ENCODE assay signal across 21 cellular contexts in genomic region chr11:95119361-95120060, GRCh38. TPM values are rescaled to one million over a fixed set of nuclear protein-coding genes. Genes with fewer than 3 reads are reported as not detected.
DNase-seq lines count a peak whose midpoint lies in the region; ATAC-seq and TF ChIP-seq lines count a peak whose summit lies in the region.
"Had no signal": no experiment of that assay in that cellular context is flagged by ENCODE, and none has a peak within 500 bp of the region (broad histone marks: within the 10 kb centered on the region; RNA-seq: fewer than 3 reads in every experiment).

No MANE protein-coding gene starts in this region.

- H3K36me3 ChIP-seq in RWPE2 (ENCODE audit: low read depth) (no peaks in the 10 kb centered on the region), osteoblast (ENCODE audit: insufficient read depth, low read length) (no peaks in the 10 kb centered on the region), endodermal cell (ENCODE audit: control insufficient read depth, insufficient read depth, low read length) (no peaks in the 10 kb centered on the region)
- H3K36me3 ChIP-seq: SJSA1 had no signal

- H3K27ac Mint-ChIP-seq in activated naive CD4-positive, alpha-beta T cell treated with anti-CD3 and anti-CD28 coated beads, Interleukin-2, amount 50 U/mL, for 72 hours: peak overlapping the region in 1 of 2 donors; percentile 72
- no peak overlapping the region for H3K27ac Mint-ChIP-seq in endodermal cell
- H3K27ac Mint-ChIP-seq: mesothelial cell of epicardium; stimulated activated naive B cell treated with anti-CD40 and anti-IgM and Interleukin-4, amounts not matched to agents 10 μg/mL and 1 μg/mL and 100 μg/mL, for 72 hours had no signal

- H3K9ac ChIP-seq in endodermal cell (ENCODE audit: extremely low read depth, low read length, poor library complexity, severe bottlenecking): no peak overlapping the region

- TF ChIP-seq CTCF in RWPE2 (IDR thresholded peaks at IDR 0.05; ENCODE audit: poor library complexity, severe bottlenecking): no peak
- TF ChIP-seq CTCF in osteoblast (IDR thresholded peaks at IDR 0.05; ENCODE audit: extremely low read depth, low read depth, low read length): no peak
- TF ChIP-seq CTCF in endodermal cell (conservative IDR thresholded peaks at IDR 0.05): no peak

- peaks cover 0 to 6% of the 10 kb centered on the region in 2 donors for H3K36me3 Mint-ChIP-seq in activated naive CD4-positive, alpha-beta T cell treated with anti-CD3 and anti-CD28 coated beads, Interleukin-2, amount 50 U/mL, for 72 hours
- no peaks in the 10 kb centered on the region for H3K36me3 Mint-ChIP-seq in endodermal cell (ENCODE audit: low read depth)

- ATAC-seq in activated naive CD4-positive, alpha-beta T cell treated with anti-CD3 and anti-CD28 coated beads, Interleukin-2, amount 50 U/mL, for 72 hours: peak; percentile 56 to 79
- ATAC-seq in RWPE2 (ENCODE audit: low read depth): peak; percentile 73
- no peak for ATAC-seq in GM19395 (IDR thresholded peaks at IDR 0.05; ENCODE audit: unreplicated experiment)
- ATAC-seq: stimulated activated naive B cell treated with anti-CD40 and anti-IgM and Interleukin-4, amounts not matched to agents 10 μg/mL and 1 μg/mL and 100 μg/mL, for 72 hours had no signal

- H3K9me3 ChIP-seq in RWPE2 (ENCODE audit: severe bottlenecking) (no peaks in the 10 kb centered on the region), osteoblast (ENCODE audit: low read depth, low read length) (no peaks in the 10 kb centered on the region), endodermal cell (ENCODE audit: control insufficient read depth, low read length) (no peaks in the 10 kb centered on the region)
- H3K9me3 ChIP-seq: SJSA1 had no signal

- WGBS in endodermal cell (ENCODE audit: insufficient coverage in 1 of 2, insufficient read length in 1 of 2), 2 experiments: 88 to 94% methylated on average over 2 of the region's 2 CpGs

- H3K4me1 Mint-ChIP-seq in endodermal cell: peaks cover 4% of the 10 kb centered on the region

- H4K20me1 ChIP-seq in osteoblast (ENCODE audit: insufficient read depth, low read length): peaks cover 10% of the 10 kb centered on the region

- H3K4me1 ChIP-seq in RWPE2 (ENCODE audit: insufficient read depth, poor library complexity, severe bottlenecking) (peaks cover 19% of the 10 kb centered on the region), osteoblast (ENCODE audit: insufficient read depth, low read length) (no peaks in the 10 kb centered on the region), endodermal cell (ENCODE audit: control insufficient read depth, insufficient read depth, low read length) (no peaks in the 10 kb centered on the region)
- H3K4me1 ChIP-seq: SJSA1 had no signal

- peaks cover 23% of the 10 kb centered on the region for H3K79me2 ChIP-seq in osteoblast (ENCODE audit: insufficient read depth, low read length)

- H3K27ac ChIP-seq in RWPE2 (ENCODE audit: poor library complexity, severe bottlenecking) (no peak overlapping the region), osteoblast (ENCODE audit: low read depth, low read length) (no peak overlapping the region), endodermal cell (ENCODE audit: low read depth, low read length) (no peak overlapping the region)
- H3K27ac ChIP-seq: SJSA1 had no signal

- H2AFZ ChIP-seq in osteoblast (ENCODE audit: low read length): no peak overlapping the region

- peaks cover 4% of the 10 kb centered on the region for H3K27me3 Mint-ChIP-seq in endodermal cell (ENCODE audit: insufficient read depth)
- H3K27me3 Mint-ChIP-seq: stimulated activated naive B cell treated with anti-CD40 and anti-IgM and Interleukin-4, amounts not matched to agents 10 μg/mL and 1 μg/mL and 100 μg/mL, for 72 hours had no signal

- peaks cover 4 to 6% of the 10 kb centered on the region in 2 donors for H3K9me3 Mint-ChIP-seq in activated naive CD4-positive, alpha-beta T cell treated with anti-CD3 and anti-CD28 coated beads, Interleukin-2, amount 50 U/mL, for 72 hours
- H3K9me3 Mint-ChIP-seq in endodermal cell: no peaks in the 10 kb centered on the region

- no peak overlapping the region for H3K4me3 Mint-ChIP-seq in endodermal cell
- H3K4me3 Mint-ChIP-seq: mesothelial cell of epicardium; stimulated activated naive B cell treated with anti-CD40 and anti-IgM and Interleukin-4, amounts not matched to agents 10 μg/mL and 1 μg/mL and 100 μg/mL, for 72 hours had no signal

- H3K4me3 ChIP-seq in RWPE2 (ENCODE audit: severe bottlenecking) (no peak overlapping the region), osteoblast (ENCODE audit: insufficient read depth, low read length) (no peak overlapping the region), endodermal cell (ENCODE audit: low read length) (no peak overlapping the region)
- H3K4me3 ChIP-seq: SJSA1, tibial nerve had no signal

- no peak for DNase-seq in activated naive CD4-positive, alpha-beta T cell treated with anti-CD3 and anti-CD28 coated beads, Interleukin-2, amount 50 U/mL, for 72 hours (ENCODE audit: low spot score in 2 of 2)
- no peak for DNase-seq in activated naive CD4-positive, alpha-beta T cell (lab: John Stamatoyannopoulos, UW)
- DNase-seq in RWPE2 (ENCODE audit: low spot score): no peak
- DNase-seq in kidney tubule cell (ENCODE audit: low spot score): peak; percentile 75
- no peak for DNase-seq in osteoblast (ENCODE audit: insufficient read length, low spot score, missing footprints)
- DNase-seq in iPS-NIHi11 (ENCODE audit: low spot score): no peak
- DNase-seq in endodermal cell: no peak
- DNase-seq: activated CD4-positive, CD25-positive, alpha-beta regulatory T cell; activated effector memory CD4-positive, alpha-beta T cell treated with anti-CD3 and anti-CD28 coated beads, Interleukin-2, amount 50 U/mL, for 16 hours; anterior cingulate cortex; cerebellar nuclear complex; DMS53; effector memory CD4-positive, alpha-beta T cell; hypothalamus; NCI-H2081; stimulated activated CD4-positive, alpha-beta T cell treated with anti-CD3 and anti-CD28 coated beads, Interleukin-15, amount 100 ng/mL, for 24 hours; stimulated activated naive B cell treated with anti-CD40 and anti-IgM and Interleukin-4, amounts not matched to agents 10 μg/mL and 1 μg/mL and 100 μg/mL, for 72 hours had no signal

- H3K27me3 ChIP-seq in RWPE2 (ENCODE audit: insufficient read depth, poor library complexity, severe bottlenecking) (no peaks in the 10 kb centered on the region), osteoblast (ENCODE audit: insufficient read depth, low read length) (no peaks in the 10 kb centered on the region), endodermal cell (ENCODE audit: control insufficient read depth, insufficient read depth, low read length, poor library complexity, severe bottlenecking) (no peaks in the 10 kb centered on the region)
- H3K27me3 ChIP-seq: SJSA1, tibial nerve had no signal

- no peak overlapping the region for H3K4me2 ChIP-seq in osteoblast (ENCODE audit: insufficient read depth, low read length)

RNA-seq across cellular contexts. Expression of gene ENDOD1, which starts 29.9 kb away (rescaled TPM):
- total RNA-seq in activated naive CD4-positive, alpha-beta T cell treated with anti-CD3 and anti-CD28 coated beads, Interleukin-2, amount 50 U/mL, for 72 hours: 10 to 100 TPM in 1 of 2 donors, 1 to 10 TPM in 1; 6.3 to 11.4 TPM
- total RNA-seq in osteoblast (43.0 and 44.2 TPM in 2 replicates), endodermal cell (1 to 10 TPM; 1.9 to 2.7 TPM)
- polyA plus RNA-seq in endodermal cell (2013, experiment 1 of 2): 2.4 TPM
- 2.3 TPM for polyA plus RNA-seq in endodermal cell (2013, experiment 2 of 2)

RNA-seq across cellular contexts. Expression of gene SRSF8, which starts 52.8 kb away (rescaled TPM):
- total RNA-seq in activated naive CD4-positive, alpha-beta T cell treated with anti-CD3 and anti-CD28 coated beads, Interleukin-2, amount 50 U/mL, for 72 hours: 10 to 100 TPM; 19.5 to 25.4 TPM
- total RNA-seq in osteoblast: 20.6 and 22.1 TPM in 2 replicates
- 10 to 100 TPM; 16.3 to 20.1 TPM for total RNA-seq in endodermal cell
- 24.9 TPM for polyA plus RNA-seq in endodermal cell (2013, experiment 1 of 2)
- 25.9 TPM for polyA plus RNA-seq in endodermal cell (2013, experiment 2 of 2)
